22 cellular contexts compared by ENCODE assay signal in the genomic region with DNA sequence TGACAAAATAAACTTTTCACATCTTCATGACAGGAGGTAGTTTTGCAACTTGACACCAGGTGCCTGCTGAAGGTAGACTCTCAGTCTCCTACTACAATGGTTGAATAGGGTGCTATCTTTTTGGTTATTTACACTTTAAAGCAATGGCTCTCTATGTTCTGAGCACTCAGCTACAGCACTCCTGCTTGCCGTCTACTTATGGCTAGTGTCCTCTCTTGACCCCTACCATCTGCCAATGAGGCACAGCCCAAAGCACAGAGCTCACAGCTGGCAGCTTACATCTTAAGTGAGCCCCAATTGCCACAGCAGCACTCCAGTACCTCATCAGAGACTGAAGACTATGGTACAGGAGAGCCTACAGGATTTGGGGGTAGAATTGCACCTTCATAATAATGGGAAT. TPM values are rescaled to one million over a fixed set of nuclear protein-coding genes. Genes with fewer than 3 reads are reported as not detected.
DNase-seq lines count a peak whose midpoint lies in the region; ATAC-seq and TF ChIP-seq lines count a peak whose summit lies in the region.
"Had no signal": no experiment of that assay in that cellular context is flagged by ENCODE, and none has a peak within 500 bp of the region (broad histone marks: within the 10 kb centered on the region; RNA-seq: fewer than 3 reads in every experiment).

No MANE protein-coding gene starts in this region.

- H3K27me3 ChIP-seq in heart left ventricle (no peaks in the 10 kb centered on the region), WERI-Rb-1 (ENCODE audit: insufficient read depth, low read depth, severe bottlenecking) (no peaks in the 10 kb centered on the region), left ventricle myocardium inferior (ENCODE audit: low read depth) (no peaks in the 10 kb centered on the region), testis (no peaks in the 10 kb centered on the region)
- H3K27me3 ChIP-seq: colonic mucosa, tibial nerve had no signal

- DNase-seq in heart left ventricle (peak in 1 of 5 donors; percentile 29), cardiac septum (ENCODE audit: low spot score) (no peak), WERI-Rb-1 (peak; percentile 55), left ventricle myocardium inferior (no peak), superior temporal gyrus (ENCODE audit: extremely low spot score) (peak; percentile 23), foreskin fibroblast (no peak), testis (no peak)
- no peak for DNase-seq in stimulated activated CD4-positive, alpha-beta T cell treated with anti-CD3 and anti-CD28 coated beads, Interleukin-2, amount 100 ng/mL, for 24 hours
- DNase-seq: activated CD8-positive, alpha-beta memory T cell treated with anti-CD3 and anti-CD28 coated beads for 24 hours; activated naive CD8-positive, alpha-beta T cell treated with anti-CD3 and anti-CD28 coated beads for 36 hours; activated T-cell treated with anti-CD3 and anti-CD28 coated beads, Interleukin-2, amount 50 U/mL, for 4 hours; colonic mucosa; GF-D8; mesenchymal stem cell; naive thymus-derived CD8-positive, alpha-beta T cell; posterior cingulate gyrus; T-helper 9 cell had no signal

- ATAC-seq in heart left ventricle = peak in 3 of 4 donors; percentile 52 to 78 (median 66)
- ATAC-seq: activated T-cell treated with anti-CD3 and anti-CD28 coated beads, Interleukin-2, amount 50 U/mL, for 4 hours; naive thymus-derived CD8-positive, alpha-beta T cell; stimulated activated memory B cell treated with anti-CD40 and anti-IgM and Interleukin-4, amounts not matched to agents 10 μg/mL and 1 μg/mL and 100 μg/mL, for 72 hours had no signal

- H3K9me3 ChIP-seq in heart left ventricle (no peaks in the 10 kb centered on the region), WERI-Rb-1 (ENCODE audit: severe bottlenecking) (no peaks in the 10 kb centered on the region), left ventricle myocardium inferior (replicated peaks) (no peaks in the 10 kb centered on the region), testis (no peaks in the 10 kb centered on the region)
- H3K9me3 ChIP-seq: colonic mucosa, tibial nerve had no signal

- H3K4me3 ChIP-seq in heart left ventricle (no peak overlapping the region), WERI-Rb-1 (ENCODE audit: low read depth, low read length) (no peak overlapping the region), left ventricle myocardium inferior (no peak overlapping the region), foreskin fibroblast (ENCODE audit: low read depth in 1 of 2, low read length in 2 of 2) (no peak overlapping the region), testis (no peak overlapping the region)
- H3K4me3 ChIP-seq: colonic mucosa, tibial nerve had no signal

- 38 to 43% (median 40%) methylated on average over 1 of the region's 1 CpG for WGBS in heart left ventricle, 4 donors
- 44 to 58% methylated on average over 1 of the region's 1 CpG for WGBS in testis, 2 donors

- TF ChIP-seq CTCF in heart left ventricle (IDR thresholded peaks at IDR 0.05) (no peak), WERI-Rb-1 (IDR thresholded peaks at IDR 0.05; ENCODE audit: low read depth, low read length) (no peak), left ventricle myocardium inferior (IDR thresholded peaks at IDR 0.05; ENCODE audit: borderline replicate concordance) (no peak), foreskin fibroblast (IDR thresholded peaks at IDR 0.05; ENCODE audit: low read depth, low read length) (no peak), testis (IDR thresholded peaks at IDR 0.05) (no peak)

- H3K4me1 ChIP-seq in heart left ventricle (peaks cover 0 to 50% (median 16%) of the 10 kb centered on the region in 12 donors), left ventricle myocardium inferior (peaks cover 58% of the 10 kb centered on the region), testis (peaks cover 7% of the 10 kb centered on the region)
- H3K4me1 ChIP-seq: colonic mucosa had no signal

- no peak for TF ChIP-seq POLR2A in heart left ventricle (IDR thresholded peaks at IDR 0.05)
- TF ChIP-seq POLR2A in testis (IDR thresholded peaks at IDR 0.05) = no peak

- intact Hi-C loops in heart left ventricle (cut with DNase I) (no loop called here), cardiac septum (cut with DNase I) (no loop called here), left ventricle myocardium inferior (cut with micrococcal nuclease) (no loop called here), testis (cut with DNase I; ENCODE audit: low total_unique reads) (no loop called here)

- peak overlapping the region in 1 of 12 donors; percentile 10 for H3K27ac ChIP-seq in heart left ventricle
- H3K27ac ChIP-seq in WERI-Rb-1 = no peak overlapping the region
- peak overlapping the region; percentile 7 for H3K27ac ChIP-seq in left ventricle myocardium inferior (replicated peaks)
- no peak overlapping the region for H3K27ac ChIP-seq in testis
- H3K27ac ChIP-seq: C4-2B, colonic mucosa, HL-60, RWPE1 had no signal

- H3K36me3 ChIP-seq in heart left ventricle (peaks cover 0 to 7% (median 0%) of the 10 kb centered on the region in 9 donors), WERI-Rb-1 (no peaks in the 10 kb centered on the region; the same call in 1 of the 2 replicates), left ventricle myocardium inferior (no peaks in the 10 kb centered on the region), testis (ENCODE audit: low read depth, missing control alignments) (no peaks in the 10 kb centered on the region)
- H3K36me3 ChIP-seq: colonic mucosa, tibial nerve had no signal

RNA-seq across cellular contexts. Expression of a gene that starts 11.4 kb away (rescaled TPM):
- 1 to 10 TPM; 3.1 to 8.7 (median 4.5) TPM for total RNA-seq in heart left ventricle
- 1 to 10 TPM; 3.4 to 3.5 TPM for polyA plus RNA-seq in heart left ventricle
- total RNA-seq in cardiac septum = 6.8 TPM
- total RNA-seq in left ventricle myocardium inferior = 4.5 TPM
- 10 to 100 TPM; 17.2 to 21.2 TPM for total RNA-seq in testis
- polyA plus RNA-seq in testis (ENCODE audit: insufficient read depth, low read depth, low replicate concordance) = 2.1 TPM

RNA-seq across cellular contexts. Expression of a gene that starts 41.0 kb away (rescaled TPM):
- 1 to 10 TPM; 2.0 to 6.0 (median 2.5) TPM for total RNA-seq in heart left ventricle
- 1 to 10 TPM; 2.1 to 3.2 TPM for polyA plus RNA-seq in heart left ventricle
- total RNA-seq in cardiac septum = 3.0 TPM
- 3.3 TPM for total RNA-seq in left ventricle myocardium inferior
- 10 to 100 TPM; 18.8 to 23.5 TPM for total RNA-seq in testis
- 13.1 TPM for polyA plus RNA-seq in testis (ENCODE audit: insufficient read depth, low read depth, low replicate concordance)

Comparison
In these comparisons a context has a peak if more than half of its experiments do, and no peak if none do; other contexts are left out.
1. DNase-seq: peak in WERI-Rb-1 (single experiment) and superior temporal gyrus (single experiment); none in cardiac septum (single experiment), left ventricle myocardium inferior (single experiment), foreskin fibroblast (0 of 2), testis (single experiment) and stimulated activated CD4-positive, alpha-beta T cell treated with anti-CD3 and anti-CD28 coated beads, Interleukin-2, amount 100 ng/mL, for 24 hours (0 of 2).